Comparison of ENCODE assay signal across 1 cellular context in the genomic region with DNA sequence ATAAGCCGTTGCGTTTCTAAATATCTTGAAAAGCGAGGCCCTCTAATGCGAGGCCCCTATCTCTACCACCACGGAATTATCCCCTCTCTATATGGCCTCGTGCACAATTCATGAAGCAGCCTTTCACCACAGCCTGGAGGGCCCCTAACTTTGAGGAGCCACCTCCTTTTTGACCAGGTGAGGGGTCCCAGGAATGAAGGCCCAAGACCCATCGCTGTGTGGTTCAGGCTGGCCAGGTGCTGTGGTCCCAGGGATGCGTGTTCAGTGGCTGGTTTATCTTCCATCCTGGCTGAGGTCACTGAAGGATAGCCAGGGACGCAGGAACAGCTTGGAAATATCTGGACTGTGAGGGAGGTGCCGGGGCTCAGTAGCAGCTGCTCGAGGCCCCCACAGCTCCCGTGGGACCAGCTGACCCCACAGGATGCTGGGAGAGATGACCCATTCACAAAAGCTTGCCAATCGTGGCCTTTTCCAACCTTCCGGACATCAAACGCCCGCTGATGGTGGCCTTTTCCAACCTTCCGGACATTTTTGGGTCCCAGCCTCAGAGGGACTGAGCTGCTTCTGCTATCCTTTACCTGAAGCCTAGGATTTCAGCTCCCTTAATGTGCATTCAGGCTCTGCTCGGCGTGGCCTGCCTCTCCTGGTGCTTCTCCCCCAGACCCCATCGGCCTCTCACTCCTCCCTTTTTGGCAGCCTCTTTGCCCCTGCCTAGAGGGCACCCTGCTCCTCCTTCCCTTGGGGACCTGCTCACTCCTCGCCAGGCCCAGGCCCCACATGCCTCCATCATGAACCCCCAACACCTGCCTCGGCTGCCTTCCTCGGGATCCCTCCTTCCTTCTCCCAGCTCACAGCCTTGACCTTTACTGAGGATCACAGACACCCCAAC.
TF ChIP-seq lines count a peak whose summit lies in the region.

No MANE protein-coding gene starts in this region.

TF ChIP-seq in H1, 55 proteins besides CTCF, POLR2A, EP300 and RAD21:
- TF ChIP-seq NANOG (IDR thresholded peaks at IDR 0.05; ENCODE audit: insufficient read depth, low read depth, low read length, poor library complexity, severe bottlenecking) (no peak), SP1 (IDR thresholded peaks at IDR 0.05; ENCODE audit: low read depth, low read length) (no peak), POLR2AphosphoS5 (IDR thresholded peaks at IDR 0.05; ENCODE audit: low read depth, low read length) (no peak), SRF (IDR thresholded peaks at IDR 0.05; ENCODE audit: low read depth, low read length) (no peak), KDM4A (IDR thresholded peaks at IDR 0.05; ENCODE audit: low read depth, low read length, severe bottlenecking) (no peak), CEBPB (IDR thresholded peaks at IDR 0.05; ENCODE audit: low read depth, low read length) (no peak), BRCA1 (IDR thresholded peaks at IDR 0.05; ENCODE audit: low read depth, low read length) (no peak), CTBP2 (IDR thresholded peaks at IDR 0.05; ENCODE audit: borderline replicate concordance, insufficient read depth, insufficient read length, low read length) (no peak), POU5F1 (IDR thresholded peaks at IDR 0.05; ENCODE audit: low read depth, low read length) (no peak), RXRA (IDR thresholded peaks at IDR 0.05; ENCODE audit: insufficient read depth, low read depth, low read length) (no peak), CBX8 (IDR thresholded peaks at IDR 0.05; ENCODE audit: borderline replicate concordance, low read depth, low read length) (no peak), TBP (IDR thresholded peaks at IDR 0.05; ENCODE audit: low read depth, low read length) (no peak), TAF7 (optimal IDR thresholded peaks at IDR 0.05; ENCODE audit: borderline replicate concordance, low read depth, low read length) (no peak), EZH2 (IDR thresholded peaks at IDR 0.05; ENCODE audit: low read depth, low read length, severe bottlenecking) (no peak), MAFK (IDR thresholded peaks at IDR 0.05; ENCODE audit: low read depth, low read length) (no peak), SIX5 (IDR thresholded peaks at IDR 0.05; ENCODE audit: low read depth, low read length) (no peak)
- TF ChIP-seq, protein P1, sequence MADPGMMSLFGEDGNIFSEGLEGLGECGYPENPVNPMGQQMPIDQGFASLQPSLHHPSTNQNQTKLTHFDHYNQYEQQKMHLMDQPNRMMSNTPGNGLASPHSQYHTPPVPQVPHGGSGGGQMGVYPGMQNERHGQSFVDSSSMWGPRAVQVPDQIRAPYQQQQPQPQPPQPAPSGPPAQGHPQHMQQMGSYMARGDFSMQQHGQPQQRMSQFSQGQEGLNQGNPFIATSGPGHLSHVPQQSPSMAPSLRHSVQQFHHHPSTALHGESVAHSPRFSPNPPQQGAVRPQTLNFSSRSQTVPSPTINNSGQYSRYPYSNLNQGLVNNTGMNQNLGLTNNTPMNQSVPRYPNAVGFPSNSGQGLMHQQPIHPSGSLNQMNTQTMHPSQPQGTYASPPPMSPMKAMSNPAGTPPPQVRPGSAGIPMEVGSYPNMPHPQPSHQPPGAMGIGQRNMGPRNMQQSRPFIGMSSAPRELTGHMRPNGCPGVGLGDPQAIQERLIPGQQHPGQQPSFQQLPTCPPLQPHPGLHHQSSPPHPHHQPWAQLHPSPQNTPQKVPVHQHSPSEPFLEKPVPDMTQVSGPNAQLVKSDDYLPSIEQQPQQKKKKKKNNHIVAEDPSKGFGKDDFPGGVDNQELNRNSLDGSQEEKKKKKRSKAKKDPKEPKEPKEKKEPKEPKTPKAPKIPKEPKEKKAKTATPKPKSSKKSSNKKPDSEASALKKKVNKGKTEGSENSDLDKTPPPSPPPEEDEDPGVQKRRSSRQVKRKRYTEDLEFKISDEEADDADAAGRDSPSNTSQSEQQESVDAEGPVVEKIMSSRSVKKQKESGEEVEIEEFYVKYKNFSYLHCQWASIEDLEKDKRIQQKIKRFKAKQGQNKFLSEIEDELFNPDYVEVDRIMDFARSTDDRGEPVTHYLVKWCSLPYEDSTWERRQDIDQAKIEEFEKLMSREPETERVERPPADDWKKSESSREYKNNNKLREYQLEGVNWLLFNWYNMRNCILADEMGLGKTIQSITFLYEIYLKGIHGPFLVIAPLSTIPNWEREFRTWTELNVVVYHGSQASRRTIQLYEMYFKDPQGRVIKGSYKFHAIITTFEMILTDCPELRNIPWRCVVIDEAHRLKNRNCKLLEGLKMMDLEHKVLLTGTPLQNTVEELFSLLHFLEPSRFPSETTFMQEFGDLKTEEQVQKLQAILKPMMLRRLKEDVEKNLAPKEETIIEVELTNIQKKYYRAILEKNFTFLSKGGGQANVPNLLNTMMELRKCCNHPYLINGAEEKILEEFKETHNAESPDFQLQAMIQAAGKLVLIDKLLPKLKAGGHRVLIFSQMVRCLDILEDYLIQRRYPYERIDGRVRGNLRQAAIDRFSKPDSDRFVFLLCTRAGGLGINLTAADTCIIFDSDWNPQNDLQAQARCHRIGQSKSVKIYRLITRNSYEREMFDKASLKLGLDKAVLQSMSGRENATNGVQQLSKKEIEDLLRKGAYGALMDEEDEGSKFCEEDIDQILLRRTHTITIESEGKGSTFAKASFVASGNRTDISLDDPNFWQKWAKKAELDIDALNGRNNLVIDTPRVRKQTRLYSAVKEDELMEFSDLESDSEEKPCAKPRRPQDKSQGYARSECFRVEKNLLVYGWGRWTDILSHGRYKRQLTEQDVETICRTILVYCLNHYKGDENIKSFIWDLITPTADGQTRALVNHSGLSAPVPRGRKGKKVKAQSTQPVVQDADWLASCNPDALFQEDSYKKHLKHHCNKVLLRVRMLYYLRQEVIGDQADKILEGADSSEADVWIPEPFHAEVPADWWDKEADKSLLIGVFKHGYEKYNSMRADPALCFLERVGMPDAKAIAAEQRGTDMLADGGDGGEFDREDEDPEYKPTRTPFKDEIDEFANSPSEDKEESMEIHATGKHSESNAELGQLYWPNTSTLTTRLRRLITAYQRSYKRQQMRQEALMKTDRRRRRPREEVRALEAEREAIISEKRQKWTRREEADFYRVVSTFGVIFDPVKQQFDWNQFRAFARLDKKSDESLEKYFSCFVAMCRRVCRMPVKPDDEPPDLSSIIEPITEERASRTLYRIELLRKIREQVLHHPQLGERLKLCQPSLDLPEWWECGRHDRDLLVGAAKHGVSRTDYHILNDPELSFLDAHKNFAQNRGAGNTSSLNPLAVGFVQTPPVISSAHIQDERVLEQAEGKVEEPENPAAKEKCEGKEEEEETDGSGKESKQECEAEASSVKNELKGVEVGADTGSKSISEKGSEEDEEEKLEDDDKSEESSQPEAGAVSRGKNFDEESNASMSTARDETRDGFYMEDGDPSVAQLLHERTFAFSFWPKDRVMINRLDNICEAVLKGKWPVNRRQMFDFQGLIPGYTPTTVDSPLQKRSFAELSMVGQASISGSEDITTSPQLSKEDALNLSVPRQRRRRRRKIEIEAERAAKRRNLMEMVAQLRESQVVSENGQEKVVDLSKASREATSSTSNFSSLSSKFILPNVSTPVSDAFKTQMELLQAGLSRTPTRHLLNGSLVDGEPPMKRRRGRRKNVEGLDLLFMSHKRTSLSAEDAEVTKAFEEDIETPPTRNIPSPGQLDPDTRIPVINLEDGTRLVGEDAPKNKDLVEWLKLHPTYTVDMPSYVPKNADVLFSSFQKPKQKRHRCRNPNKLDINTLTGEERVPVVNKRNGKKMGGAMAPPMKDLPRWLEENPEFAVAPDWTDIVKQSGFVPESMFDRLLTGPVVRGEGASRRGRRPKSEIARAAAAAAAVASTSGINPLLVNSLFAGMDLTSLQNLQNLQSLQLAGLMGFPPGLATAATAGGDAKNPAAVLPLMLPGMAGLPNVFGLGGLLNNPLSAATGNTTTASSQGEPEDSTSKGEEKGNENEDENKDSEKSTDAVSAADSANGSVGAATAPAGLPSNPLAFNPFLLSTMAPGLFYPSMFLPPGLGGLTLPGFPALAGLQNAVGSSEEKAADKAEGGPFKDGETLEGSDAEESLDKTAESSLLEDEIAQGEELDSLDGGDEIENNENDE (IDR thresholded peaks at IDR 0.05; ENCODE audit: insufficient replicate concordance, low read length), result no peak
- TF ChIP-seq, protein P2, sequence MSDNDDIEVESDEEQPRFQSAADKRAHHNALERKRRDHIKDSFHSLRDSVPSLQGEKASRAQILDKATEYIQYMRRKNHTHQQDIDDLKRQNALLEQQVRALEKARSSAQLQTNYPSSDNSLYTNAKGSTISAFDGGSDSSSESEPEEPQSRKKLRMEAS (IDR thresholded peaks at IDR 0.05), result no peak
- TF ChIP-seq, protein P3, sequence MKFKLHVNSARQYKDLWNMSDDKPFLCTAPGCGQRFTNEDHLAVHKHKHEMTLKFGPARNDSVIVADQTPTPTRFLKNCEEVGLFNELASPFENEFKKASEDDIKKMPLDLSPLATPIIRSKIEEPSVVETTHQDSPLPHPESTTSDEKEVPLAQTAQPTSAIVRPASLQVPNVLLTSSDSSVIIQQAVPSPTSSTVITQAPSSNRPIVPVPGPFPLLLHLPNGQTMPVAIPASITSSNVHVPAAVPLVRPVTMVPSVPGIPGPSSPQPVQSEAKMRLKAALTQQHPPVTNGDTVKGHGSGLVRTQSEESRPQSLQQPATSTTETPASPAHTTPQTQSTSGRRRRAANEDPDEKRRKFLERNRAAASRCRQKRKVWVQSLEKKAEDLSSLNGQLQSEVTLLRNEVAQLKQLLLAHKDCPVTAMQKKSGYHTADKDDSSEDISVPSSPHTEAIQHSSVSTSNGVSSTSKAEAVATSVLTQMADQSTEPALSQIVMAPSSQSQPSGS (IDR thresholded peaks at IDR 0.05; ENCODE audit: low read length), result no peak
